In the genomic region with DNA sequence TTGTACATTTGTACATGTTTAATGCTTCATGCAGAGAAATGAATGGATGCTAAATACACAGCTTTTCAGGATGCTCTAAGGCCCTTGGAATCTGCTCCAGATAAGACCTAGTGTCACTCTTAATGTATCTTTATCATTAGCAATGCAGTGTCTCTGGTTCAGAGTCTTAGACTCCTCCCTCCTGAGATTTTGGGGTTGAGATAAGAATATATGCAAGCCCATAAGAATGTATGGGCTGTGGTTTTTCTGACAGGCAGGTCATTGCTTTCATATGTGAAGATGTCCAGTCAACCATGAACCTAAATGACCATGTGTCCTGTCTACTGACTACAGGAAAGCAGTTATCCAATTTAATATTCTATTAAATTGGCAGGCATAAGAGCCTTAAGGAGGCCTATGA, we compare ENCODE assay signal across 18 cellular contexts.
"Had no signal": no experiment of that assay in that cellular context is flagged by ENCODE, and none has a peak within 500 bp of the region (broad histone marks: within the 10 kb centered on the region; RNA-seq: fewer than 3 reads in every experiment).

No MANE protein-coding gene starts in this region.

- H3K27ac ChIP-seq: neutrophil, psoas muscle, right lobe of liver, spleen, tibial artery, upper lobe of right lung, vagina had no signal

- H3K36me3 ChIP-seq: neutrophil, right lobe of liver, spleen, tibial artery, upper lobe of right lung, vagina had no signal

- H3K27me3 ChIP-seq: neutrophil, right lobe of liver, spleen, tibial artery, upper lobe of right lung, vagina had no signal

- DNase-seq: effector memory CD4-positive, alpha-beta T cell; kidney; left colon; mammary epithelial cell; mucosa of descending colon; naive thymus-derived CD8-positive, alpha-beta T cell; psoas muscle; right lobe of liver; spleen; stimulated activated CD4-positive, alpha-beta T cell treated with anti-CD3 and anti-CD28 coated beads, Interleukin-15, amount 100 ng/mL, for 24 hours; stimulated activated CD4-positive, alpha-beta T cell treated with anti-CD3 and anti-CD28 coated beads, Interleukin-1b, Interleukin-23, amount 100 ng/mL, for 48 hours; stimulated activated CD4-positive, alpha-beta T cell treated with anti-CD3 and anti-CD28 coated beads, Interleukin-4, amount 100 ng/mL, for 24 hours; tibial artery; upper lobe of right lung had no signal

- H3K4me1 ChIP-seq: psoas muscle, right lobe of liver, spleen, tibial artery, upper lobe of right lung, vagina had no signal

- H3K9me3 ChIP-seq: mucosa of descending colon, neutrophil, psoas muscle, right lobe of liver, tibial artery, upper lobe of right lung, vagina had no signal

- H3K4me3 ChIP-seq: mucosa of descending colon, psoas muscle, right lobe of liver, spleen, tibial artery, upper lobe of right lung, vagina had no signal

- ATAC-seq: esophagus mucosa; left colon; mucosa of descending colon; naive thymus-derived CD8-positive, alpha-beta T cell; psoas muscle; right lobe of liver; stimulated activated memory B cell treated with anti-CD40 and anti-IgM and Interleukin-4, amounts not matched to agents 10 μg/mL and 1 μg/mL and 100 μg/mL, for 72 hours; upper lobe of right lung had no signal
